In genomic region chr20:11098888-11099287, GRCh38 we compare ENCODE assay signal across 15 cellular contexts.
DNase-seq lines count a peak whose midpoint lies in the region; ATAC-seq and TF ChIP-seq lines count a peak whose summit lies in the region.
"Had no signal": no experiment of that assay in that cellular context is flagged by ENCODE, and none has a peak within 500 bp of the region (broad histone marks: within the 10 kb centered on the region; RNA-seq: fewer than 3 reads in every experiment).

No MANE protein-coding gene starts in this region.

- TF ChIP-seq CTCF in BJ (IDR thresholded peaks at IDR 0.05; ENCODE audit: insufficient read depth, low read depth, low read length), result peak; percentile 24; the same call in 1 of the 2 replicates
- peak; percentile 49 for TF ChIP-seq CTCF in brain microvascular endothelial cell (IDR thresholded peaks at IDR 0.05; ENCODE audit: low read depth, low read length, missing control alignments)
- peak; percentile 27 for TF ChIP-seq CTCF in kidney epithelial cell (IDR thresholded peaks at IDR 0.05; ENCODE audit: insufficient read depth, low read length, poor library complexity, severe bottlenecking)

- H3K36me3 ChIP-seq in BJ (ENCODE audit: control insufficient read depth, insufficient read depth, low read length) (no peaks in the 10 kb centered on the region), brain microvascular endothelial cell (replicated peaks) (no peaks in the 10 kb centered on the region), kidney epithelial cell (ENCODE audit: control insufficient read depth, insufficient read depth, low read length) (no peaks in the 10 kb centered on the region)
- H3K36me3 ChIP-seq: gastroesophageal sphincter had no signal

- H3K4me3 ChIP-seq in BJ (ENCODE audit: low read depth, low read length) (no peak overlapping the region), brain microvascular endothelial cell (ENCODE audit: low read depth, low read length) (no peak overlapping the region), kidney epithelial cell (ENCODE audit: low read depth, low read length) (no peak overlapping the region)
- H3K4me3 ChIP-seq: gastroesophageal sphincter had no signal

- POLR2A ChIA-PET in BJ (lab: Charles Lee), result no interaction called here

- ATAC-seq in GM18868 (IDR thresholded peaks at IDR 0.05; ENCODE audit: unreplicated experiment), result no peak
- ATAC-seq: gastroesophageal sphincter; left lobe of liver; Panc1; sciatic nerve; stimulated activated naive CD8-positive, alpha-beta T cell treated with anti-CD3 and anti-CD28 coated beads, Interleukin-15, amount 100 ng/mL, for 72 hours had no signal

- no peak overlapping the region for H3K27ac ChIP-seq in brain microvascular endothelial cell
- H3K27ac ChIP-seq: gastroesophageal sphincter, HL-60 had no signal

- in situ Hi-C loops in brain microvascular endothelial cell (cut with HindIII; ENCODE audit: low pct_ligation_motif_present, low sequenced_read_pairs) (no loop called here), G401 (cut with HindIII; ENCODE audit: low sequenced_read_pairs) (no loop called here)

- CTCF ChIA-PET in BJ (lab: Yijun Ruan, JAX), result interaction anchor here (0.7 kb wide), 1 partner anchor 543 kb away, joined by 3 read pairs; no protein-coding TSS in a partner anchor

- H3K27me3 ChIP-seq in BJ (ENCODE audit: control insufficient read depth, insufficient read depth, low read length), result no peaks in the 10 kb centered on the region
- no peaks in the 10 kb centered on the region for H3K27me3 ChIP-seq in brain microvascular endothelial cell (replicated peaks)
- no peaks in the 10 kb centered on the region for H3K27me3 ChIP-seq in kidney epithelial cell (ENCODE audit: control insufficient read depth, insufficient read depth, low read length)
- H3K27me3 ChIP-seq: gastroesophageal sphincter had no signal

- no peak for DNase-seq in BJ (ENCODE audit: low read depth)
- peak; percentile 8 for DNase-seq in HuH-7 (ENCODE audit: low spot score)
- DNase-seq in brain microvascular endothelial cell, result no peak
- DNase-seq in kidney epithelial cell (ENCODE audit: low read depth), result no peak
- no peak for DNase-seq in putamen (ENCODE audit: low spot score)
- no peak for DNase-seq in stimulated activated CD4-positive, alpha-beta T cell treated with anti-CD3 and anti-CD28 coated beads, Interleukin-4, amount 100 ng/mL, for 24 hours
- DNase-seq in G401 (ENCODE audit: low spot score), result no peak
- DNase-seq: activated CD4-positive, alpha-beta T cell treated with anti-CD3 and anti-CD28 coated beads, Interleukin-2, amount 50 U/mL, for 48 hours; stimulated activated naive CD8-positive, alpha-beta T cell treated with anti-CD3 and anti-CD28 coated beads, Interleukin-15, amount 100 ng/mL, for 72 hours had no signal
